ENCODE assay signal across 9 cellular contexts in genomic region chr17:50468120-50469004, GRCh38.
A peak's percentile ranks its signal among the peaks of the same experiment; 100 is the strongest.
DNase-seq lines count a peak whose midpoint lies in the region; ATAC-seq and TF ChIP-seq lines count a peak whose summit lies in the region.
"Had no signal": no experiment of that assay in that cellular context is flagged by ENCODE, and none has a peak within 500 bp of the region (broad histone marks: within the 10 kb centered on the region; RNA-seq: fewer than 3 reads in every experiment).

TSS of gene CHAD (minus strand) at chr17:50468880. CDS start at chr17:50468813, 67 bp downstream.

- TF ChIP-seq CTCF in retinal pigment epithelial cell (conservative IDR thresholded peaks at IDR 0.05; ENCODE audit: low read depth, low read length) (no peak), WERI-Rb-1 (IDR thresholded peaks at IDR 0.05; ENCODE audit: low read depth, low read length) (no peak)

- peaks cover 53% of the 10 kb centered on the region for H3K36me3 ChIP-seq in adipocyte (ENCODE audit: control insufficient read depth, insufficient read depth, low read length, severe bottlenecking)
- no peaks in the 10 kb centered on the region for H3K36me3 ChIP-seq in iPS-15b (ENCODE audit: control insufficient read depth, insufficient read depth, low read length)
- H3K36me3 ChIP-seq in WERI-Rb-1 = no peaks in the 10 kb centered on the region

- H3K27me3 ChIP-seq in adipocyte (replicated peaks; ENCODE audit: control insufficient read depth, insufficient read depth, low read length) = peaks cover 12% of the 10 kb centered on the region
- H3K27me3 ChIP-seq in iPS-15b (ENCODE audit: control insufficient read depth, insufficient read depth, low read length) = peaks cover 20% of the 10 kb centered on the region
- no peaks in the 10 kb centered on the region for H3K27me3 ChIP-seq in WERI-Rb-1 (ENCODE audit: insufficient read depth, low read depth, severe bottlenecking)

- no peak within 1 kb of the TSS for H3K27ac ChIP-seq in WERI-Rb-1

- H3K4me1 ChIP-seq in adipocyte (ENCODE audit: control insufficient read depth, insufficient read depth, low read length) (peaks cover 5% of the 10 kb centered on the region), iPS-15b (ENCODE audit: control insufficient read depth, insufficient read depth, low read length) (peaks cover 4% of the 10 kb centered on the region)

- H3K4me3 ChIP-seq in adipocyte (ENCODE audit: low read length) = no peak within 1 kb of the TSS
- peak within 1 kb of the TSS; percentile 49 for H3K4me3 ChIP-seq in iPS-15b (ENCODE audit: low read depth, low read length)
- H3K4me3 ChIP-seq in retinal pigment epithelial cell (ENCODE audit: low read length) = peak within 1 kb of the TSS; percentile 43
- H3K4me3 ChIP-seq in WERI-Rb-1 (ENCODE audit: low read depth, low read length) = no peak within 1 kb of the TSS

- no peak for ATAC-seq in HG02973 (IDR thresholded peaks at IDR 0.05; ENCODE audit: unreplicated experiment)

- H3K9me3 ChIP-seq in adipocyte (ENCODE audit: control insufficient read depth, low read length) (no peaks in the 10 kb centered on the region), iPS-15b (ENCODE audit: control insufficient read depth, insufficient read depth, low read length) (no peaks in the 10 kb centered on the region), WERI-Rb-1 (ENCODE audit: severe bottlenecking) (no peaks in the 10 kb centered on the region)

- H3K9ac ChIP-seq in adipocyte (ENCODE audit: low read length) (no peak within 1 kb of the TSS), iPS-15b (ENCODE audit: low read depth, low read length) (no peak within 1 kb of the TSS)

- DNase-seq in EH (ENCODE audit: low read depth) (peak; percentile 30), adipocyte (ENCODE audit: low read depth) (peak; percentile 45), retinal pigment epithelial cell (ENCODE audit: low read depth) (no peak), WERI-Rb-1 (no peak), CD1c-positive myeloid dendritic cell (ENCODE audit: extremely low spot score) (no peak), OCI-M1 (lab: John Stamatoyannopoulos, UW) (no peak)
- DNase-seq: HFFc6 had no signal

Comparison
In these comparisons a context has a peak if more than half of its experiments do, and no peak if none do; other contexts are left out.
1. DNase-seq: peak in EH (single experiment) and adipocyte (single experiment); none in retinal pigment epithelial cell (single experiment), WERI-Rb-1 (single experiment), CD1c-positive myeloid dendritic cell (single experiment) and OCI-M1 (single experiment).
2. H3K4me3 ChIP-seq: peak in iPS-15b (single experiment) and retinal pigment epithelial cell (single experiment); none in adipocyte (single experiment) and WERI-Rb-1 (single experiment).